In the genomic region with DNA sequence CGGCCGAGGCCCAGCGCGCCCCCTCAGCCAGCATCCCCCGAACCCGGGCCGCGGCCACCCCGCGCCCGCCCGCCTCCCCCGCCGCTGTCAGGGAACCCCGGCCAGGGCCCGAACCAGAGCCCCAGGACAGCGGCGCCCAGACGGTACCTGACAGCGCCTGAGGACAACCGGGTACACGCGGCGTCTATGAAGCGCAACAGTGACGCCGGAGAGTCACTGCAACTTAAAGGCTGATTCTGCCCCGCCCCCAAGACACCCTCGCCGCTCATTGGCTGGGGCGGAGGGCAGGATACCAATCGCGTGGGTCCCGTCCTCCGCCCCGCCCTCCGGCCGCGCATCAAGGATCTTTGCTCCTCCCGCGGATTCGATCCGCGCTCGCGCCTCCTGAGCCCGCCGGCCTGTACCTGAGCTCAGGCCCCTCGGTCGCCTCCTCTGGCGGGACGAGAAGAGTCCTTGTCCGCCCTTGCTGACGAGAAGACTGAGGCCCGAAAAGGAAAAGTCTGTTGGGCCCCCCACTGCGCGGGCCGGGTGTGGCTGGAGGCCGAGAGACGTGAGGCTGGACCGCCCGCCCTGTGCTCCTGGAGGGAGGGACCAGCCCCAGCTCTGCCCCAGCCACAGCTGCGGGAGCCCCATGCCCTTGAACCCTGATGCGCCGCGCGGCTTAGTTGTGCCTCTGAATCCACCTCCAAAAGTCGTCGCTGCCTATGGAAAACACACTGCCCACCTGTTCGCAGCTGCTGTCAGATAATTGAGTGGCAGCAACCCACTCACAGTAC, we compare ENCODE assay signal across 8 cellular contexts. TPM values are rescaled to one million over a fixed set of nuclear protein-coding genes. Genes with fewer than 3 reads are reported as not detected.
DNase-seq lines count a peak whose midpoint lies in the region; ATAC-seq lines count a peak whose summit lies in the region.

TSS of gene OAT (minus strand) at position 198 of the 776 bp plus-strand sequence. CDS start 6,752 bp downstream, outside the sequence.

- H3K4me3 Mint-ChIP-seq in immature natural killer cell: peak within 1 kb of the TSS; percentile 80 to 87 (median 84)

- H3K4me1 Mint-ChIP-seq in immature natural killer cell: peaks cover 10 to 17% of the 10 kb centered on the region in 2 donors

- H3K36me3 Mint-ChIP-seq in immature natural killer cell: no peaks in the 10 kb centered on the region

- DNase-seq in AG08396 (ENCODE audit: low spot score) (peak; percentile 99), NCI-H345 treated with DMSO at 0.1 percent for 48 hours (lab: John Stamatoyannopoulos, UW; ENCODE audit: unreplicated experiment) (peak; percentile 87), immature natural killer cell (peak; percentile 93 to 94 (median 93)), smooth muscle cell of the brain vasculature (ENCODE audit: low read depth, low spot score) (peak; percentile 89)
- DNase-seq in activated CD4-positive, CD25-positive, alpha-beta regulatory T cell treated with anti-CD3 and anti-CD28 coated beads, Interleukin-2, amount 50 U/mL, for 16 hours (ENCODE audit: low read depth, low spot score): peak; percentile 91
- DNase-seq in central memory CD4-positive, alpha-beta T cell: peak; percentile 93

- H3K27me3 Mint-ChIP-seq in immature natural killer cell (ENCODE audit: low read depth in 3 of 3): peaks cover 4 to 13% (median 4%) of the 10 kb centered on the region in 3 donors

- no peaks in the 10 kb centered on the region for H3K9me3 Mint-ChIP-seq in immature natural killer cell

- peak; percentile 95 for ATAC-seq in GM19023 (IDR thresholded peaks at IDR 0.05; ENCODE audit: unreplicated experiment)
- ATAC-seq in HG03196 (IDR thresholded peaks at IDR 0.05; ENCODE audit: unreplicated experiment): peak; percentile 98

- peak within 1 kb of the TSS; percentile 57 to 87 (median 76) for H3K27ac Mint-ChIP-seq in immature natural killer cell

RNA-seq across cellular contexts. Expression of gene OAT, which starts in this region (rescaled TPM):
- polyA plus RNA-seq in immature natural killer cell: 100 to 1,000 TPM in 1 of 3 donors, 10 to 100 TPM in 2; 69.0 to 146 (median 74.0) TPM

Comparison
In these comparisons a context has a peak if more than half of its experiments do, and no peak if none do; other contexts are left out.
1. Peak in every context shown above with its lines: DNase-seq and ATAC-seq.